Comparison of ENCODE assay signal across 8 cellular contexts in genomic region chr3:58434511-58434910, GRCh38. TPM values are rescaled to one million over a fixed set of nuclear protein-coding genes. Genes with fewer than 3 reads are reported as not detected.
DNase-seq lines count a peak whose midpoint lies in the region; ATAC-seq, FAIRE-seq and TF ChIP-seq lines count a peak whose summit lies in the region.

No MANE protein-coding gene starts in this region.

- H3K4me1 Mint-ChIP-seq in mesothelial cell of epicardium, result peaks cover 36% of the 10 kb centered on the region

- H3K9me3 Mint-ChIP-seq in mesothelial cell of epicardium, result no peaks in the 10 kb centered on the region

- no peak for FAIRE-seq in K562 (lab: Jason Lieb, UNC)

- H3K9ac ChIP-seq in K562 (ENCODE audit: insufficient read depth in 1 of 2, low read depth in 2 of 2, low read length in 2 of 2), result peak overlapping the region; percentile 33 to 64; a peak in 3 of 4 replicates

- no peak for DNase-seq in heart left ventricle
- DNase-seq in Right ventricle myocardium inferior (ENCODE audit: missing footprints), result no peak
- DNase-seq in K562 (ENCODE audit: extremely low read depth in 1 of 4, low spot score in 3 of 4), result no peak
- no peak for DNase-seq in mesothelial cell of epicardium (ENCODE audit: low spot score in 2 of 2, unreplicated experiment in 2 of 2)
- no peak for DNase-seq in uterus
- no peak for DNase-seq in GM13977 (ENCODE audit: low spot score)
- no peak for DNase-seq in GF-D8 (lab: John Stamatoyannopoulos, UW)
- no peak for DNase-seq in stimulated activated CD4-positive, alpha-beta T cell treated with anti-CD3 and anti-CD28 coated beads, Interleukin-12 subunit alpha, Interleukin-12 subunit beta, amount 100 ng/mL, for 4 hours

- no peaks in the 10 kb centered on the region for H3K27me3 Mint-ChIP-seq in mesothelial cell of epicardium (ENCODE audit: low read depth)

- H3K27ac Mint-ChIP-seq in mesothelial cell of epicardium, result peak overlapping the region; percentile 90

- POLR2A ChIA-PET in K562 (lab: Yijun Ruan, JAX), result interaction anchor here (0.6 to 1.6 kb wide), 4 partner anchors 10 to 37 kb away, joined by 3 to 6 read pairs (median 4); no protein-coding TSS in a partner anchor

- no peak for ATAC-seq in heart left ventricle
- no peak for ATAC-seq in Right ventricle myocardium inferior
- no peak for ATAC-seq in K562

- no peaks in the 10 kb centered on the region for H3K9me1 ChIP-seq in K562 (ENCODE audit: control insufficient read depth, insufficient read depth, low read length)

- TF ChIP-seq RAD21 in K562 (CRISPR knock-in tag; conservative IDR thresholded peaks at IDR 0.05 in 1 of 2, IDR thresholded peaks at IDR 0.05 in 1 of 2), result no peak

- no peak for TF ChIP-seq POLR2A in heart left ventricle (IDR thresholded peaks at IDR 0.05)
- TF ChIP-seq POLR2A in K562 (conservative IDR thresholded peaks at IDR 0.05), result no peak
- TF ChIP-seq POLR2A in uterus (IDR thresholded peaks at IDR 0.05), result no peak

- TF ChIP-seq CTCF in heart left ventricle (IDR thresholded peaks at IDR 0.05) (no peak), K562 (IDR thresholded peaks at IDR 0.05 in 2 of 3, conservative IDR thresholded peaks at IDR 0.05 in 1 of 3; ENCODE audit: insufficient read depth in 2 of 3, low read depth in 1 of 3, low read length in 3 of 3) (no peak), mesothelial cell of epicardium (IDR thresholded peaks at IDR 0.05; ENCODE audit: unreplicated experiment) (no peak), uterus (IDR thresholded peaks at IDR 0.05) (no peak), GM13977 (IDR thresholded peaks at IDR 0.05; ENCODE audit: extremely low read depth, insufficient read depth, missing control alignments) (no peak)

- H3K4me3 ChIP-seq in heart left ventricle (peak overlapping the region in 4 of 12 donors; percentile 78 to 87 (median 82)), K562 (peak overlapping the region; percentile 87), uterus (no peak overlapping the region)

- peaks cover 21% of the 10 kb centered on the region for H3K79me2 ChIP-seq in K562 (ENCODE audit: control insufficient read depth, insufficient read depth, low read length)

- BruUV-seq in K562 (replicated peaks; lab: Mats Ljungman, UMichigan), result no TSS peak

- H3K36me3 ChIP-seq in heart left ventricle, result peaks cover 0 to 28% (median 26%) of the 10 kb centered on the region in 9 donors
- peaks cover 27% of the 10 kb centered on the region; the same call in 2 of the 3 replicates for H3K36me3 ChIP-seq in K562 (ENCODE audit: control insufficient read depth, insufficient read depth, low read length)
- no peaks in the 10 kb centered on the region for H3K36me3 ChIP-seq in uterus

- H3K27me3 ChIP-seq in heart left ventricle (no peaks in the 10 kb centered on the region), K562 (ENCODE audit: control insufficient read depth in 2 of 2, insufficient read depth in 2 of 2, low read length in 2 of 2) (no peaks in the 10 kb centered on the region), uterus (no peaks in the 10 kb centered on the region)

- H3K4me2 ChIP-seq in K562 (ENCODE audit: insufficient read depth, low read length), result peak overlapping the region; percentile 82

- intact Hi-C loops in heart left ventricle (cut with DNase I), result loop anchor here in 5 of 10 donors (5.0 to 10.0 kb wide), 2 partner anchors 58 to 100 kb away; partner anchors contain the start of genes ACOX2 (in 3 of the 5) and KCTD6 (in 2 of the 5)
- intact Hi-C loops in Right ventricle myocardium inferior (cut with DNase I), result no loop called here
- intact Hi-C loops in K562 (cut with micrococcal nuclease), result no loop called here
- intact Hi-C loops in uterus (cut with DNase I; ENCODE audit: low total_unique reads), result no loop called here

- H3K4me1 ChIP-seq in heart left ventricle (peaks cover 2 to 35% (median 24%) of the 10 kb centered on the region in 12 donors), K562 (replicated peaks in 1 of 2; ENCODE audit: control insufficient read depth in 2 of 2, insufficient read depth in 2 of 2, low read length in 2 of 2) (peaks cover 0 to 2% of the 10 kb centered on the region in 2 experiments; a peak in 2 of 5 replicates), uterus (peaks cover 7 to 11% of the 10 kb centered on the region in 2 donors)

- H3K36me3 Mint-ChIP-seq in mesothelial cell of epicardium, result peaks cover 4% of the 10 kb centered on the region

- peak overlapping the region; percentile 89 for H2AFZ ChIP-seq in K562 (ENCODE audit: low read depth, low read length)

- peak overlapping the region in 7 of 12 donors; percentile 87 to 94 (median 91) for H3K27ac ChIP-seq in heart left ventricle
- H3K27ac ChIP-seq in K562 (ENCODE audit: extremely low read depth, low read depth, low read length), result no peak overlapping the region; the same call in 2 of the 3 replicates
- H3K27ac ChIP-seq in uterus, result peak overlapping the region; percentile 89 to 94

- in situ Hi-C loops in K562 (cut with MboI) (no loop called here), GM13977 (cut with MboI; ENCODE audit: low pct_unique_long_range_greater_than_20kb, low sequenced_read_pairs, unreplicated experiment) (no loop called here)

- 88 to 90% (median 89%) methylated on average over 11 of the region's 11 CpGs for WGBS in heart left ventricle, 4 donors
- WGBS in K562 (ENCODE audit: insufficient coverage, low coverage, missing lambda C conversion rate), result 70% methylated on average over 9 of the region's 11 CpGs

- H3K4me3 Mint-ChIP-seq in mesothelial cell of epicardium, result peak overlapping the region; percentile 91

- H4K20me1 ChIP-seq in K562 (replicated peaks; ENCODE audit: control insufficient read depth, insufficient read depth, low read length), result no peaks in the 10 kb centered on the region

- no peak for TF ChIP-seq EP300 in K562 (IDR thresholded peaks at IDR 0.05; ENCODE audit: low read length)

- H3K9me3 ChIP-seq in heart left ventricle (no peaks in the 10 kb centered on the region), K562 (replicated peaks; ENCODE audit: control insufficient read depth, insufficient read depth, low read depth, low read length) (no peaks in the 10 kb centered on the region), uterus (no peaks in the 10 kb centered on the region)

- CTCF ChIA-PET in K562 (lab: Yijun Ruan, JAX; ENCODE audit: low intra/inter-chr PET ratio), result no interaction called here

TF ChIP-seq in K562, 482 proteins besides CTCF, POLR2A, EP300 and RAD21 (continues in another document):
- no peak for TF ChIP-seq MXI1 (IDR thresholded peaks at IDR 0.05; ENCODE audit: low read depth, low read length)
- no peak for TF ChIP-seq ZNF561 (CRISPR knock-in tag; conservative IDR thresholded peaks at IDR 0.05)

RNA-seq across cellular contexts. Expression of gene PDHB, which starts 0.9 kb away (rescaled TPM):
- total RNA-seq in heart left ventricle (100 to 1,000 TPM; 154 to 274 (median 192) TPM), Right ventricle myocardium inferior (206 TPM), K562 (2014; rRNA removed) (57.7 and 123 TPM in 2 replicates), K562 (2014; rRNA removed; fragmentation: Illumina TruSeq; extraction: Trizol) (66.0 and 71.2 TPM in 2 replicates), K562 (2015; rRNA removed; fragmentation: Illumina TruSeq; extraction: Trizol) (55.6 and 58.6 TPM in 2 replicates), K562 (2021) (50.9 and 51.2 TPM in 2 replicates), mesothelial cell of epicardium (63.1 to 69.4 TPM (median 64.4 TPM) in 3 replicates), uterus (100 to 1,000 TPM in 1 of 4 donors, 10 to 100 TPM in 3; 40.9 to 100 (median 49.7) TPM)
- polyA plus RNA-seq in heart left ventricle (100 to 1,000 TPM; 133 to 257 TPM), K562 (2011; rRNA removed) (68.6 and 85.2 TPM in 2 replicates), K562 (2014; fragmentation: Illumina TruSeq; extraction: Trizol) (54.3 and 58.0 TPM in 2 replicates), K562 (2014; fragmentation: Nextera tagmentation; extraction: Ambion mirVana) (100 to 1,000 TPM; 166 to 178 TPM), K562 (2014; rRNA removed) (90.0 and 131 TPM in 2 replicates)
- 29.9 and 40.1 TPM in 2 replicates for total RNA-seq in K562 (2011; cell fraction: chromatin; rRNA removed; ENCODE audit: low replicate concordance)
- 18.7 and 20.1 TPM in 2 replicates for total RNA-seq in K562 (2011; cell fraction: nucleolus; rRNA removed)
- total RNA-seq in K562 (2011; cell fraction: nucleoplasm; rRNA removed), result 26.5 and 29.7 TPM in 2 replicates
- polyA plus RNA-seq in K562 (2011; cell fraction: cytosol; rRNA removed), result 28.3 and 45.0 TPM in 2 replicates
- polyA plus RNA-seq in K562 (2011; cell fraction: nucleus; rRNA removed), result 17.2 and 30.0 TPM in 2 replicates
- polyA plus RNA-seq in K562 (2012), result 32.5 and 57.0 TPM in 2 replicates
- 46.6 and 49.0 TPM in 2 replicates for polyA minus RNA-seq in K562 (2011; rRNA and poly(A)+ RNA removed)
- polyA minus RNA-seq in K562 (2011; cell fraction: cytosol; rRNA and poly(A)+ RNA removed), result 16.7 and 21.8 TPM in 2 replicates
- polyA minus RNA-seq in K562 (2011; cell fraction: nucleus; rRNA and poly(A)+ RNA removed), result 14.8 and 20.8 TPM in 2 replicates

RNA-seq across cellular contexts. Expression of gene KCTD6, which starts 57.4 kb away (rescaled TPM):
- total RNA-seq in heart left ventricle (10 to 100 TPM in 1 of 9 donors, 1 to 10 TPM in 8; 5.7 to 10.5 (median 6.9) TPM), Right ventricle myocardium inferior (11.3 TPM), K562 (2014; rRNA removed) (2.1 and 4.4 TPM in 2 replicates), K562 (2014; rRNA removed; fragmentation: Illumina TruSeq; extraction: Trizol) (3.7 and 5.1 TPM in 2 replicates), K562 (2015; rRNA removed; fragmentation: Illumina TruSeq; extraction: Trizol) (5.2 and 5.3 TPM in 2 replicates), K562 (2021) (3.0 and 3.5 TPM in 2 replicates), mesothelial cell of epicardium (10.5 to 13.1 TPM (median 11.3 TPM) in 3 replicates), uterus (10 to 100 TPM; 21.0 to 27.4 (median 24.3) TPM)
- polyA plus RNA-seq in heart left ventricle (1 to 10 TPM; 6.8 to 7.0 TPM), K562 (2011; rRNA removed) (5.0 and 5.1 TPM in 2 replicates), K562 (2014; fragmentation: Illumina TruSeq; extraction: Trizol) (4.2 and 5.9 TPM in 2 replicates), K562 (2014; fragmentation: Nextera tagmentation; extraction: Ambion mirVana) (1 to 10 TPM; 4.0 to 4.5 TPM), K562 (2014; rRNA removed) (3.9 and 5.3 TPM in 2 replicates)
- 7.6 and 24.0 TPM in 2 replicates for total RNA-seq in K562 (2011; cell fraction: chromatin; rRNA removed; ENCODE audit: low replicate concordance)
- total RNA-seq in K562 (2011; cell fraction: nucleolus; rRNA removed), result 3.5 and 5.3 TPM in 2 replicates
- 7.4 and 11.0 TPM in 2 replicates for total RNA-seq in K562 (2011; cell fraction: nucleoplasm; rRNA removed)
- polyA plus RNA-seq in K562 (2011; cell fraction: cytosol; rRNA removed), result 2.4 and 3.2 TPM in 2 replicates
- polyA plus RNA-seq in K562 (2011; cell fraction: nucleus; rRNA removed), result 2.8 and 3.6 TPM in 2 replicates
- polyA plus RNA-seq in K562 (2012), result 2.8 and 3.2 TPM in 2 replicates
- polyA minus RNA-seq in K562 (2011; rRNA and poly(A)+ RNA removed), result 4.3 and 5.2 TPM in 2 replicates
- polyA minus RNA-seq in K562 (2011; cell fraction: cytosol; rRNA and poly(A)+ RNA removed), result 2.5 TPM in 1 of 2 replicates, not detected in the other
- 4.7 and 8.1 TPM in 2 replicates for polyA minus RNA-seq in K562 (2011; cell fraction: nucleus; rRNA and poly(A)+ RNA removed)
